11 cellular contexts compared by ENCODE assay signal in the genomic region with DNA sequence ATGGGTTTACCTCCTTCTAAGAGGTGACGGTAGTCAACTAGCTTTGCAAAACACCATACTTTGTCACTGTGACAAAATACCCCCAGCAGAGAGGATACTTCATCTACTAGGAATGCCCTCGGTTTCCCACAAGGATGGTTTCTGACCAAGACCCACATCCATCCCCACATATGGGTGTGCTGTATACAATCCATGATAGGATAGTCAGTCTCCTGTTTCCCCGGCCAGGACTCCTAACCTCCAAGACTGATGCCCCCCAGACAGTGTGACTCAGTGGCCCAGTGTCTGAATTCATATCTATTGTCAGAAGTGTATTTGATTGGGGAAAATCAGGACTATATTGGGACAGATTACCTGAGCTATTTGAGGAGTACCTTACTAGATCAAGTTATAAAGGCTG. TPM values are rescaled to one million over a fixed set of nuclear protein-coding genes. Genes with fewer than 3 reads are reported as not detected.
DNase-seq lines count a peak whose midpoint lies in the region; FAIRE-seq and TF ChIP-seq lines count a peak whose summit lies in the region.
"Not testable (repeated sequence)": the region's sequence is repeated elsewhere in the genome, so short reads cannot be mapped to it uniquely, and the experiment has no call there.
"Had no signal": no experiment of that assay in that cellular context is flagged by ENCODE, and none has a peak within 500 bp of the region (broad histone marks: within the 10 kb centered on the region; RNA-seq: fewer than 3 reads in every experiment).

No MANE protein-coding gene starts in this region.

- not testable (repeated sequence) for H3K79me2 ChIP-seq in astrocyte (ENCODE audit: insufficient read depth, low read length)

- FAIRE-seq in astrocyte (lab: Jason Lieb, UNC): not testable (repeated sequence)

- H3K4me3 ChIP-seq in astrocyte (ENCODE audit: insufficient read depth, low read depth, low read length): not testable (repeated sequence)

- H2AFZ ChIP-seq in astrocyte (ENCODE audit: low read depth, low read length): not testable (repeated sequence)

- not testable (repeated sequence) for H3K9me3 ChIP-seq in astrocyte (ENCODE audit: insufficient read depth, low read depth, low read length)

- DNase-seq in Daoy (ENCODE audit: low read depth): peak; percentile 68
- DNase-seq in EL: peak; percentile 69
- peak; percentile 4 for DNase-seq in HCEC 1CT
- DNase-seq in M059J (ENCODE audit: low read depth): peak; percentile 87
- peak; percentile 78 for DNase-seq in RPMI7951 (ENCODE audit: low read depth)
- peak; percentile 13 for DNase-seq in astrocyte (ENCODE audit: low read depth)
- peak; percentile 41 for DNase-seq in kidney tubule cell (ENCODE audit: low spot score)

- not testable (repeated sequence) for TF ChIP-seq CTCF in astrocyte (IDR thresholded peaks at IDR 0.05; ENCODE audit: insufficient read depth, low read depth, low read length)

- H3K27ac Mint-ChIP-seq in astrocyte (ENCODE audit: unreplicated experiment): peak overlapping the region; percentile 23

- H3K9me3 Mint-ChIP-seq in astrocyte (ENCODE audit: unreplicated experiment): not testable (repeated sequence)

- H3K4me2 ChIP-seq in astrocyte (ENCODE audit: low read length): not testable (repeated sequence)

- H3K27me3 Mint-ChIP-seq in astrocyte (ENCODE audit: low read depth, unreplicated experiment): not testable (repeated sequence)

- not testable (repeated sequence) for H3K36me3 ChIP-seq in astrocyte (ENCODE audit: insufficient read depth, low read length)

- H3K36me3 Mint-ChIP-seq in astrocyte (ENCODE audit: low read depth, unreplicated experiment): not testable (repeated sequence)

- peaks cover 17% of the 10 kb centered on the region for H3K27me3 ChIP-seq in astrocyte (ENCODE audit: insufficient read depth, low read length)

- H3K4me3 Mint-ChIP-seq in astrocyte (ENCODE audit: unreplicated experiment): not testable (repeated sequence)

- H4K20me1 ChIP-seq in astrocyte (ENCODE audit: insufficient read depth, low read length): not testable (repeated sequence)

- not testable (repeated sequence) for H3K9ac ChIP-seq in astrocyte (ENCODE audit: low read length)

- H3K27ac ChIP-seq in astrocyte (ENCODE audit: low read depth, low read length): not testable (repeated sequence)

- H3K4me1 ChIP-seq in astrocyte (ENCODE audit: insufficient read depth, low read length): not testable (repeated sequence)

- peaks cover 13% of the 10 kb centered on the region for H3K4me1 Mint-ChIP-seq in astrocyte (ENCODE audit: low read depth, unreplicated experiment)

RNA-seq across cellular contexts. Expression of a gene that starts 17.8 kb away (rescaled TPM):
- total RNA-seq in Daoy (2014; rRNA removed; shearing (Covaris generic)): 0.27 and 0.46 TPM in 2 replicates
- 0.15 and 8.8 TPM in 2 replicates for total RNA-seq in M059J (2014; rRNA removed; shearing (Covaris generic))
- total RNA-seq in RPMI7951 (2014; rRNA removed; shearing (Covaris generic)): 1.2 and 1.3 TPM in 2 replicates
- not detected in 2 replicates for total RNA-seq in astrocyte
- total RNA-seq: A673; B cell; Caco-2; CD8-positive, alpha-beta T cell had no signal

Comparison
In these comparisons a context has a peak if more than half of its experiments do, and no peak if none do; other contexts are left out.
1. DNase-seq: peak in every context shown above with its lines; median percentile 87 in M059J; 78 in RPMI7951; 69 in EL; 68 in Daoy; 41 in kidney tubule cell; 13 in astrocyte; 4 in HCEC 1CT.